Comparison of ENCODE assay signal across 24 cellular contexts in the genomic region with DNA sequence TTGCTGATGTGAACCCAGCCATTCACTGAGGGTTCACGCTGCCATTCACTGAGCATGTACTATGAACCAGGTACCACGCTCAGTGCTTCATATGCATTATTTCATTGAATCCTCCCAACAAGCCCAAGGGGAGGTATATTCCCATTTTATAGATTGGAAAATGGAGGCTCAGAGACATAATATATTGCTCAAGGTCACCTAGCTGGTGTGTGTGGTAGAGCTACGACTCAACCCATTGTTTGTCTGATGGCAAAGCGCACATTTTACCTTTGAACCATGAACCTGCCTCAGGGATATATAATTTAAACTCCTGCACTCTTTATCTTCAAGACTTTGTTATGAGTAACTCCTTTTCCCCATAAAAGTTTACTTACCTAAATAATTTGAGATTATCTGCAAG. TPM values are rescaled to one million over a fixed set of nuclear protein-coding genes. Genes with fewer than 3 reads are reported as not detected.
DNase-seq lines count a peak whose midpoint lies in the region; ATAC-seq, FAIRE-seq and TF ChIP-seq lines count a peak whose summit lies in the region.
"Had no signal": no experiment of that assay in that cellular context is flagged by ENCODE, and none has a peak within 500 bp of the region (broad histone marks: within the 10 kb centered on the region; RNA-seq: fewer than 3 reads in every experiment).

No MANE protein-coding gene starts in this region.

- TF ChIP-seq EP300 in HepG2 (IDR thresholded peaks at IDR 0.05; ENCODE audit: low read depth in 2 of 2, low read length in 2 of 2): no peak
- no peak for TF ChIP-seq EP300 in HepG2 (CRISPR knock-in tag; IDR thresholded peaks at IDR 0.05; ENCODE audit: borderline replicate concordance)

- intact Hi-C loops in HepG2 (cut with micrococcal nuclease; ENCODE audit: unreplicated experiment): no loop called here
- intact Hi-C loops in right lobe of liver (cut with DNase I): no loop called here
- intact Hi-C loops in aorta (cut with DNase I): no loop called here

- H3K27ac ChIP-seq in HepG2 (ENCODE audit: extremely low read length, insufficient read depth, low read length) (peak overlapping the region; percentile 63), right lobe of liver (no peak overlapping the region), hepatocyte (peak overlapping the region; percentile 10), muscle layer of duodenum (ENCODE audit: low read length) (peak overlapping the region; percentile 52), GM23338 (ENCODE audit: low read depth) (no peak overlapping the region), aorta (ENCODE audit: low read depth in 1 of 2, low read length in 2 of 2) (no peak overlapping the region)
- H3K27ac ChIP-seq: GM23248 had no signal

- CTCF ChIA-PET in HepG2 (lab: Yijun Ruan, JAX; ENCODE audit: low intra/inter-chr PET ratio, low total read pairs): no interaction called here

- no peaks in the 10 kb centered on the region for H3K9me2 ChIP-seq in hepatocyte (replicated peaks; ENCODE audit: insufficient read depth)
- H3K9me2 ChIP-seq in GM23338 (ENCODE audit: insufficient read depth): no peaks in the 10 kb centered on the region

- no peaks in the 10 kb centered on the region for H3K27me3 Mint-ChIP-seq in GM23338 (ENCODE audit: insufficient read depth, low read depth, poor library complexity)

- peak overlapping the region; percentile 41; the same call in 1 of the 2 replicates for H3K4me2 ChIP-seq in HepG2 (ENCODE audit: low read depth, low read length)
- H3K4me2 ChIP-seq in hepatocyte: no peak overlapping the region
- no peak overlapping the region for H3K4me2 ChIP-seq in GM23338

- DNase-seq in HepG2 (ENCODE audit: low spot score) (no peak), right lobe of liver (no peak), hepatocyte (ENCODE audit: low spot score) (no peak), GM23338 (ENCODE audit: low spot score) (no peak), NCI-H187 (lab: John Stamatoyannopoulos, UW) (no peak), DMS153 treated with DMSO at 0.1 percent for 48 hours (lab: John Stamatoyannopoulos, UW; ENCODE audit: unreplicated experiment) (no peak), aorta (no peak)
- DNase-seq: 8988T; C1 segment of cervical spinal cord; CD4-positive, CD25-positive, alpha-beta regulatory T cell; CD8-positive, alpha-beta memory T cell; COR-L47; DMS 273 treated with DMSO at 0.1 percent for 48 hours; DMS79; GDM1; GM23248; HCEC 1CT had no signal

- H3K79me2 ChIP-seq in HepG2 (ENCODE audit: insufficient read depth, low read length): no peaks in the 10 kb centered on the region
- H3K79me2 ChIP-seq in hepatocyte: no peaks in the 10 kb centered on the region
- H3K79me2 ChIP-seq in GM23338 (replicated peaks; ENCODE audit: insufficient read depth): no peaks in the 10 kb centered on the region

- no peaks in the 10 kb centered on the region for H3F3A ChIP-seq in GM23338 (replicated peaks; ENCODE audit: low read depth)

- H3K27ac Mint-ChIP-seq in GM23338: no peak overlapping the region
- H3K27ac Mint-ChIP-seq: CD4-positive, CD25-positive, alpha-beta regulatory T cell; CD8-positive, alpha-beta memory T cell; IgD-negative memory B cell had no signal

- no peaks in the 10 kb centered on the region; the same call in 2 of the 3 replicates for H3K36me3 Mint-ChIP-seq in GM23338 (ENCODE audit: low read depth)
- H3K36me3 Mint-ChIP-seq: CD4-positive, CD25-positive, alpha-beta regulatory T cell; CD8-positive, alpha-beta memory T cell had no signal

- H3K4me1 ChIP-seq in HepG2 (ENCODE audit: insufficient read depth, low read length) (peaks cover 30% of the 10 kb centered on the region), right lobe of liver (no peaks in the 10 kb centered on the region), hepatocyte (ENCODE audit: insufficient read depth) (peaks cover 4% of the 10 kb centered on the region), muscle layer of duodenum (ENCODE audit: control insufficient read depth in 1 of 2, insufficient read depth in 2 of 2, low read length in 2 of 2) (no peaks in the 10 kb centered on the region), GM23338 (ENCODE audit: insufficient read depth) (no peaks in the 10 kb centered on the region), aorta (ENCODE audit: control insufficient read depth in 1 of 2, insufficient read depth in 2 of 2, low read length in 2 of 2) (no peaks in the 10 kb centered on the region)

- TF ChIP-seq CTCF in HepG2 (CRISPR knock-in tag; IDR thresholded peaks at IDR 0.05) (no peak), right lobe of liver (IDR thresholded peaks at IDR 0.05) (no peak), hepatocyte (IDR thresholded peaks at IDR 0.05; ENCODE audit: poor library complexity) (no peak), GM23338 (conservative IDR thresholded peaks at IDR 0.05; ENCODE audit: low read depth in 2 of 2) (no peak)

- WGBS in HepG2 (ENCODE audit: low lambda C conversion rate): 93% methylated on average over 4 of the region's 4 CpGs
- 81% methylated on average over 3 of the region's 4 CpGs for WGBS in right lobe of liver (ENCODE audit: insufficient coverage, low coverage, low lambda C conversion rate, missing lambda C conversion rate)
- 82% methylated on average over 4 of the region's 4 CpGs for WGBS in hepatocyte (ENCODE audit: low lambda C conversion rate, missing lambda C conversion rate)
- 91 to 94% methylated on average over 4 of the region's 4 CpGs for WGBS in aorta, 2 donors

- TSS peak; percentile 27 for BruUV-seq in HepG2 (replicated peaks; lab: Mats Ljungman, UMichigan)

- H3K36me3 ChIP-seq in HepG2 (replicated peaks in 1 of 2; ENCODE audit: control insufficient read depth in 1 of 2, insufficient read depth in 2 of 2, low read length in 2 of 2) (peaks cover 6 to 48% of the 10 kb centered on the region in 2 experiments; a peak in 4 of 5 replicates), right lobe of liver (no peaks in the 10 kb centered on the region), hepatocyte (replicated peaks; ENCODE audit: insufficient read depth, low read depth) (no peaks in the 10 kb centered on the region), muscle layer of duodenum (ENCODE audit: control insufficient read depth in 1 of 2, insufficient read depth in 2 of 2, low read length in 2 of 2) (no peaks in the 10 kb centered on the region), GM23338 (ENCODE audit: insufficient read depth) (peaks cover 12% of the 10 kb centered on the region; the same call in 1 of the 2 replicates), aorta (ENCODE audit: control insufficient read depth in 1 of 2, insufficient read depth in 2 of 2, low read length in 1 of 2) (no peaks in the 10 kb centered on the region)

- H3K27me3 ChIP-seq in HepG2 (ENCODE audit: control insufficient read depth in 1 of 2, insufficient read depth in 2 of 2, low read length in 2 of 2) (no peaks in the 10 kb centered on the region), right lobe of liver (no peaks in the 10 kb centered on the region), hepatocyte (no peaks in the 10 kb centered on the region), muscle layer of duodenum (ENCODE audit: low read depth, low read length) (no peaks in the 10 kb centered on the region), GM23338 (ENCODE audit: insufficient read depth) (no peaks in the 10 kb centered on the region), aorta (ENCODE audit: control insufficient read depth in 1 of 2, insufficient read depth in 2 of 2, low read length in 1 of 2) (no peaks in the 10 kb centered on the region)

- H2AFZ ChIP-seq in HepG2 (ENCODE audit: low read length): no peak overlapping the region
- no peak overlapping the region for H2AFZ ChIP-seq in hepatocyte
- no peak overlapping the region for H2AFZ ChIP-seq in GM23338
- H2AFZ ChIP-seq: GM23248 had no signal

- no peaks in the 10 kb centered on the region for H3K9me3 Mint-ChIP-seq in GM23338
- H3K9me3 Mint-ChIP-seq: CD4-positive, CD25-positive, alpha-beta regulatory T cell; CD8-positive, alpha-beta memory T cell; IgD-negative memory B cell had no signal

- in situ Hi-C loops in HepG2 (cut with HindIII; ENCODE audit: extremely low pct_ligation_motif_present, low pct_unique_long_range_greater_than_20kb): no loop called here

- H3K4me3 ChIP-seq in HepG2 (replicated peaks in 1 of 3; ENCODE audit: insufficient read depth in 1 of 3, low read depth in 2 of 3, low read length in 3 of 3): no peak overlapping the region
- no peak overlapping the region for H3K4me3 ChIP-seq in right lobe of liver
- H3K4me3 ChIP-seq in hepatocyte: no peak overlapping the region
- no peak overlapping the region for H3K4me3 ChIP-seq in muscle layer of duodenum (ENCODE audit: low read depth in 1 of 2, low read length in 2 of 2)
- H3K4me3 ChIP-seq in GM23338: no peak overlapping the region
- no peak overlapping the region for H3K4me3 ChIP-seq in aorta (ENCODE audit: low read length in 2 of 2)
- H3K4me3 ChIP-seq: GM23248 had no signal

- no peak for TF ChIP-seq RAD21 in HepG2 (CRISPR knock-in tag; IDR thresholded peaks at IDR 0.05)

- no peak overlapping the region for H3K4me3 Mint-ChIP-seq in GM23338
- H3K4me3 Mint-ChIP-seq: CD4-positive, CD25-positive, alpha-beta regulatory T cell; CD8-positive, alpha-beta memory T cell; IgD-negative memory B cell had no signal

- H3K9me3 ChIP-seq in HepG2 (ENCODE audit: low read length) (no peaks in the 10 kb centered on the region), right lobe of liver (no peaks in the 10 kb centered on the region), hepatocyte (ENCODE audit: low read depth) (no peaks in the 10 kb centered on the region), muscle layer of duodenum (ENCODE audit: control insufficient read depth in 1 of 2, low read length in 2 of 2) (no peaks in the 10 kb centered on the region), aorta (ENCODE audit: control insufficient read depth, low read length) (no peaks in the 10 kb centered on the region)

- no peak for TF ChIP-seq POLR2A in HepG2 (IDR thresholded peaks at IDR 0.05; ENCODE audit: insufficient read depth in 1 of 2, low read depth in 2 of 2, low read length in 2 of 2)
- TF ChIP-seq POLR2A in right lobe of liver (IDR thresholded peaks at IDR 0.05): no peak

- 0 out of 3 replicates have a peak, but pooled peaks cover 3% of the 10 kb centered on the region for H3K4me1 Mint-ChIP-seq in GM23338
- H3K4me1 Mint-ChIP-seq: CD4-positive, CD25-positive, alpha-beta regulatory T cell; CD8-positive, alpha-beta memory T cell; IgD-negative memory B cell had no signal

- no peak for FAIRE-seq in HepG2 (lab: Jason Lieb, UNC)
- FAIRE-seq: GM12892, GM18507, H54, HTR-8/SVneo had no signal

- H3K9ac ChIP-seq in HepG2 (ENCODE audit: insufficient read depth, low read depth, low read length): no peak overlapping the region
- H3K9ac ChIP-seq: GM23248 had no signal

- H4K20me1 ChIP-seq in HepG2 (ENCODE audit: insufficient read depth, low read length) (no peaks in the 10 kb centered on the region), hepatocyte (ENCODE audit: insufficient read depth, poor library complexity, severe bottlenecking) (no peaks in the 10 kb centered on the region), GM23338 (replicated peaks; ENCODE audit: insufficient read depth) (0 out of 2 replicates have a peak, but pooled peaks cover 3% of the 10 kb centered on the region)

- POLR2A ChIA-PET in HepG2 (lab: Yijun Ruan, JAX): interaction anchor here (1.1 kb wide), 1 partner anchor 29 kb away, joined by 4 read pairs; a partner anchor contains a TSS

- ATAC-seq in HepG2 (no peak), right lobe of liver (no peak), GM23338 (no peak), aorta (ENCODE audit: low FRiP score) (no peak)

RNA-seq across cellular contexts. Expression of a gene that starts 28.3 kb away (rescaled TPM):
- total RNA-seq in HepG2 (2016; rRNA removed; fragmentation: Illumina TruSeq; extraction: Trizol) (29.5 and 39.1 TPM in 2 replicates), right lobe of liver (1 to 10 TPM in 2 of 6 experiments, under 1 TPM in 4; 0.15 to 2.0 (median 0.55) TPM), hepatocyte (11.3 and 13.9 TPM in 2 replicates), aorta (1 to 10 TPM in 1 of 2 donors, under 1 TPM in 1; 0.39 to 1.5 TPM)
- total RNA-seq in HepG2 (2016; cell fraction: cytosol; rRNA removed; fragmentation: Illumina TruSeq; extraction: Trizol; ENCODE audit: low read depth): 4.8 and 6.7 TPM in 2 replicates
- 29.9 and 33.9 TPM in 2 replicates for total RNA-seq in HepG2 (2016; cell fraction: insoluble cytoplasmic fraction; rRNA removed; fragmentation: Illumina TruSeq; extraction: Trizol)
- total RNA-seq in HepG2 (2016; cell fraction: membrane; rRNA removed; fragmentation: Illumina TruSeq; extraction: Trizol): 27.3 and 30.6 TPM in 2 replicates
- 18.7 and 22.5 TPM in 2 replicates for total RNA-seq in HepG2 (2016; cell fraction: nucleus; rRNA removed; fragmentation: Illumina TruSeq; extraction: Trizol)
- polyA plus RNA-seq in HepG2 (2011; rRNA removed) (15.1 and 15.8 TPM in 2 replicates), hepatocyte (3.4 and 6.0 TPM in 2 replicates), GM23338 (2016; fragmentation: Nextera tagmentation; extraction: Ambion mirVana) (16.2 and 17.9 TPM in 2 replicates), aorta (1 to 10 TPM in 1 of 2 donors, under 1 TPM in 1; 0.03 to 1.1 TPM)
- 8.4 and 8.5 TPM in 2 replicates for polyA plus RNA-seq in HepG2 (2011; cell fraction: cytosol; rRNA removed)
- polyA plus RNA-seq in HepG2 (2011; cell fraction: nucleus; rRNA removed): 9.7 and 11.7 TPM in 2 replicates
- 9.2 and 11.7 TPM in 2 replicates for polyA plus RNA-seq in HepG2 (2012)
- 4.0 and 4.4 TPM in 2 replicates for polyA plus RNA-seq in HepG2 (2016; cell fraction: cytosol; fragmentation: Illumina TruSeq; extraction: Trizol; ENCODE audit: low read depth)
- 30.4 and 37.6 TPM in 2 replicates for polyA plus RNA-seq in HepG2 (2016; cell fraction: insoluble cytoplasmic fraction; fragmentation: Illumina TruSeq; extraction: Trizol; ENCODE audit: low read depth)
- 18.3 and 18.7 TPM in 2 replicates for polyA plus RNA-seq in HepG2 (2016; cell fraction: membrane; fragmentation: Illumina TruSeq; extraction: Trizol; ENCODE audit: low read depth)
- polyA plus RNA-seq in HepG2 (2016; cell fraction: nucleus; fragmentation: Illumina TruSeq; extraction: Trizol; ENCODE audit: insufficient read depth, low read depth): 23.6 and 24.8 TPM in 2 replicates
- 11.6 and 13.1 TPM in 2 replicates for polyA minus RNA-seq in HepG2 (2011; rRNA and poly(A)+ RNA removed; ENCODE audit: low replicate concordance)
- 13.8 and 15.1 TPM in 2 replicates for polyA minus RNA-seq in HepG2 (2011; cell fraction: cytosol; rRNA and poly(A)+ RNA removed)
- polyA minus RNA-seq in HepG2 (2011; cell fraction: nucleus; rRNA and poly(A)+ RNA removed): 21.9 and 29.1 TPM in 2 replicates
- total RNA-seq in GM23338 (2014; rRNA removed; shearing (Covaris generic)): 15.8 and 18.3 TPM in 2 replicates
- total RNA-seq: CD4-positive, CD25-positive, alpha-beta regulatory T cell had no signal
- polyA plus RNA-seq: CD4-positive, CD25-positive, alpha-beta regulatory T cell; CD8-positive, alpha-beta memory T cell; IgD-negative memory B cell had no signal

RNA-seq across cellular contexts. Expression of a gene that starts 40.7 kb away (rescaled TPM):
- total RNA-seq in HepG2 (2016; rRNA removed; fragmentation: Illumina TruSeq; extraction: Trizol): 0.20 and 0.25 TPM in 2 replicates
- total RNA-seq in HepG2 (2016; cell fraction: cytosol; rRNA removed; fragmentation: Illumina TruSeq; extraction: Trizol; ENCODE audit: low read depth): not detected in 2 replicates
- 0.13 TPM in 1 of 2 replicates, not detected in the other for total RNA-seq in HepG2 (2016; cell fraction: insoluble cytoplasmic fraction; rRNA removed; fragmentation: Illumina TruSeq; extraction: Trizol)
- total RNA-seq in HepG2 (2016; cell fraction: membrane; rRNA removed; fragmentation: Illumina TruSeq; extraction: Trizol): 0.17 TPM in 1 of 2 replicates, not detected in the other
- total RNA-seq in HepG2 (2016; cell fraction: nucleus; rRNA removed; fragmentation: Illumina TruSeq; extraction: Trizol): 0.22 TPM in 1 of 2 replicates, not detected in the other
- 0.10 and 0.15 TPM in 2 replicates for polyA plus RNA-seq in HepG2 (2011; rRNA removed)
- 0.04 and 0.15 TPM in 2 replicates for polyA plus RNA-seq in HepG2 (2011; cell fraction: cytosol; rRNA removed)
- 0.19 TPM in 2 replicates for polyA plus RNA-seq in HepG2 (2011; cell fraction: nucleus; rRNA removed)
- polyA plus RNA-seq in HepG2 (2012): 0.07 and 0.11 TPM in 2 replicates
- 0.03 and 0.06 TPM in 2 replicates for polyA plus RNA-seq in HepG2 (2016; cell fraction: cytosol; fragmentation: Illumina TruSeq; extraction: Trizol; ENCODE audit: low read depth)
- 0.20 and 0.35 TPM in 2 replicates for polyA plus RNA-seq in HepG2 (2016; cell fraction: insoluble cytoplasmic fraction; fragmentation: Illumina TruSeq; extraction: Trizol; ENCODE audit: low read depth)
- 0.07 TPM in 1 of 2 replicates, not detected in the other for polyA plus RNA-seq in HepG2 (2016; cell fraction: membrane; fragmentation: Illumina TruSeq; extraction: Trizol; ENCODE audit: low read depth)
- 0.28 and 0.33 TPM in 2 replicates for polyA plus RNA-seq in HepG2 (2016; cell fraction: nucleus; fragmentation: Illumina TruSeq; extraction: Trizol; ENCODE audit: insufficient read depth, low read depth)
- polyA minus RNA-seq in HepG2 (2011; rRNA and poly(A)+ RNA removed; ENCODE audit: low replicate concordance): 0.44 TPM in 1 of 2 replicates, not detected in the other
- polyA minus RNA-seq in HepG2 (2011; cell fraction: cytosol; rRNA and poly(A)+ RNA removed): 0.18 TPM in 1 of 2 replicates, not detected in the other
- 0.12 and 0.13 TPM in 2 replicates for polyA minus RNA-seq in HepG2 (2011; cell fraction: nucleus; rRNA and poly(A)+ RNA removed)
- total RNA-seq in right lobe of liver: under 1 TPM in 4 of 6 experiments, not detected in 2; 0.10 to 0.31 (median 0.18) TPM
- total RNA-seq in hepatocyte: 10.5 and 19.2 TPM in 2 replicates
- polyA plus RNA-seq in hepatocyte: 94.5 and 112 TPM in 2 replicates
- total RNA-seq in GM23338 (2014; rRNA removed; shearing (Covaris generic)): 0.70 and 2.2 TPM in 2 replicates
- polyA plus RNA-seq in GM23338 (2016; fragmentation: Nextera tagmentation; extraction: Ambion mirVana): 0.21 and 0.63 TPM in 2 replicates
- under 1 TPM in 1 of 2 donors, not detected in 1; 0.36 TPM for total RNA-seq in aorta
- not detected for polyA plus RNA-seq in aorta
- total RNA-seq: A673; CD4-positive, CD25-positive, alpha-beta regulatory T cell; CD8-positive, alpha-beta memory T cell; GM23248 had no signal
- polyA plus RNA-seq: CD8-positive, alpha-beta memory T cell; GM23248; IgD-negative memory B cell had no signal

Comparison
In these comparisons a context has a peak if more than half of its experiments do, and no peak if none do; other contexts are left out.
1. H3K27ac ChIP-seq: peak in HepG2 (single experiment), hepatocyte (single experiment) and muscle layer of duodenum (single experiment); none in right lobe of liver (0 of 3), GM23338 (single experiment) and aorta (0 of 2).